In genomic region chr17:49880291-49881053, GRCh38 we compare ENCODE assay signal across 8 cellular contexts. TPM values are rescaled to one million over a fixed set of nuclear protein-coding genes. Genes with fewer than 3 reads are reported as not detected.
DNase-seq lines count a peak whose midpoint lies in the region; ATAC-seq and TF ChIP-seq lines count a peak whose summit lies in the region.

No MANE protein-coding gene starts in this region.

- no peak overlapping the region for H3K4me3 ChIP-seq in GM06990 (replicated peaks; ENCODE audit: low read depth, low read length)
- peak overlapping the region; percentile 23; the same call in 1 of the 2 replicates for H3K4me3 ChIP-seq in PC-9
- H3K4me3 ChIP-seq in naive thymus-derived CD4-positive, alpha-beta T cell (ENCODE audit: low read length): no peak overlapping the region

- no peaks in the 10 kb centered on the region for H3K79me2 ChIP-seq in PC-9 (ENCODE audit: low read depth)

- H3K27me3 ChIP-seq in GM06990 (replicated peaks; ENCODE audit: control insufficient read depth, insufficient read depth, low read length) (no peaks in the 10 kb centered on the region; the same call in none of the 2 replicates), PC-9 (ENCODE audit: insufficient read depth, low read depth) (no peaks in the 10 kb centered on the region)
- H3K27me3 ChIP-seq in naive thymus-derived CD4-positive, alpha-beta T cell (ENCODE audit: control insufficient read depth in 2 of 2, insufficient read depth in 2 of 2, low read length in 2 of 2): peaks cover 4 to 9% of the 10 kb centered on the region in 2 donors

- no TSS peak for BruUV-seq in PC-9 (replicated peaks; lab: Mats Ljungman, UMichigan)

- peak overlapping the region; percentile 36 for H3K4me3 Mint-ChIP-seq in activated T-cell treated with anti-CD3 and anti-CD28 coated beads, Interleukin-2, amount 50 U/mL, for 24 hours
- H3K4me3 Mint-ChIP-seq in naive thymus-derived CD4-positive, alpha-beta T cell: peak overlapping the region in 8 of 10 donors; percentile 21 to 74 (median 44)
- H3K4me3 Mint-ChIP-seq in stimulated activated naive B cell treated with anti-CD40 and anti-IgM and Interleukin-4, amounts not matched to agents 10 μg/mL and 1 μg/mL and 100 μg/mL, for 72 hours: peak overlapping the region; percentile 60 to 69

- H3K9me3 ChIP-seq in PC-9 (ENCODE audit: insufficient read depth, low read depth): no peaks in the 10 kb centered on the region
- H3K9me3 ChIP-seq in naive thymus-derived CD4-positive, alpha-beta T cell (ENCODE audit: control insufficient read depth in 2 of 3, low read length in 3 of 3): no peaks in the 10 kb centered on the region

- H3K36me3 Mint-ChIP-seq in activated T-cell treated with anti-CD3 and anti-CD28 coated beads, Interleukin-2, amount 50 U/mL, for 24 hours (ENCODE audit: low read depth): no peaks in the 10 kb centered on the region
- H3K36me3 Mint-ChIP-seq in naive thymus-derived CD4-positive, alpha-beta T cell: no peaks in the 10 kb centered on the region
- H3K36me3 Mint-ChIP-seq in stimulated activated naive B cell treated with anti-CD40 and anti-IgM and Interleukin-4, amounts not matched to agents 10 μg/mL and 1 μg/mL and 100 μg/mL, for 72 hours: no peaks in the 10 kb centered on the region

- peak; percentile 51 for ATAC-seq in HG03565 (IDR thresholded peaks at IDR 0.05; ENCODE audit: unreplicated experiment)
- ATAC-seq in naive thymus-derived CD4-positive, alpha-beta T cell: peak; percentile 95
- peak; percentile 92 to 97 for ATAC-seq in stimulated activated naive B cell treated with anti-CD40 and anti-IgM and Interleukin-4, amounts not matched to agents 10 μg/mL and 1 μg/mL and 100 μg/mL, for 72 hours (replicated peaks)

- peaks cover 7% of the 10 kb centered on the region for H3K4me1 Mint-ChIP-seq in activated T-cell treated with anti-CD3 and anti-CD28 coated beads, Interleukin-2, amount 50 U/mL, for 24 hours (ENCODE audit: low read depth)
- peaks cover 0 to 7% (median 5%) of the 10 kb centered on the region in 7 donors for H3K4me1 Mint-ChIP-seq in naive thymus-derived CD4-positive, alpha-beta T cell
- peaks cover 7 to 8% of the 10 kb centered on the region in 2 donors for H3K4me1 Mint-ChIP-seq in stimulated activated naive B cell treated with anti-CD40 and anti-IgM and Interleukin-4, amounts not matched to agents 10 μg/mL and 1 μg/mL and 100 μg/mL, for 72 hours

- DNase-seq in GM06990 (ENCODE audit: extremely low read depth, insufficient read length) (peak; percentile 64), PC-9 (peak; percentile 65 to 88), fibroblast of gingiva (ENCODE audit: low read depth) (peak; percentile 42), occipital lobe (lab: John Stamatoyannopoulos, UW) (no peak)
- DNase-seq in activated T-cell treated with anti-CD3 and anti-CD28 coated beads, Interleukin-2, amount 50 U/mL, for 24 hours: peak; percentile 84
- peak; percentile 31 to 77 (median 58) for DNase-seq in naive thymus-derived CD4-positive, alpha-beta T cell
- DNase-seq in stimulated activated naive B cell treated with anti-CD40 and anti-IgM and Interleukin-4, amounts not matched to agents 10 μg/mL and 1 μg/mL and 100 μg/mL, for 72 hours: peak; percentile 71

- POLR2A ChIA-PET in PC-9 (lab: Charles Lee; ENCODE audit: unreplicated experiment): no interaction called here
- POLR2A ChIA-PET in naive thymus-derived CD4-positive, alpha-beta T cell (lab: Charles Lee): no interaction called here

- CTCF ChIA-PET in PC-9 (lab: Charles Lee): interaction anchor here (0.6 to 1.2 kb wide), 3 partner anchors 116 to 466 kb away, joined by 3 to 11 read pairs (median 4); no protein-coding TSS in a partner anchor
- CTCF ChIA-PET in naive thymus-derived CD4-positive, alpha-beta T cell (lab: Charles Lee): interaction anchor here (0.9 to 3.1 kb wide), 4 partner anchors 72 to 122 kb away, joined by 3 to 35 read pairs (median 4); no protein-coding TSS in a partner anchor

- no peaks in the 10 kb centered on the region for H3K9me3 Mint-ChIP-seq in activated T-cell treated with anti-CD3 and anti-CD28 coated beads, Interleukin-2, amount 50 U/mL, for 24 hours
- H3K9me3 Mint-ChIP-seq in naive thymus-derived CD4-positive, alpha-beta T cell: peaks cover 0 to 3% (median 0%) of the 10 kb centered on the region in 11 donors
- H3K9me3 Mint-ChIP-seq in stimulated activated naive B cell treated with anti-CD40 and anti-IgM and Interleukin-4, amounts not matched to agents 10 μg/mL and 1 μg/mL and 100 μg/mL, for 72 hours: no peaks in the 10 kb centered on the region

- H3K9me2 ChIP-seq in PC-9 (ENCODE audit: insufficient read depth): no peaks in the 10 kb centered on the region

- H3F3A ChIP-seq in PC-9 (ENCODE audit: insufficient read depth, low read depth): peaks cover 15% of the 10 kb centered on the region

- no peak overlapping the region for H3K27ac Mint-ChIP-seq in activated T-cell treated with anti-CD3 and anti-CD28 coated beads, Interleukin-2, amount 50 U/mL, for 24 hours
- no peak overlapping the region for H3K27ac Mint-ChIP-seq in naive thymus-derived CD4-positive, alpha-beta T cell
- H3K27ac Mint-ChIP-seq in stimulated activated naive B cell treated with anti-CD40 and anti-IgM and Interleukin-4, amounts not matched to agents 10 μg/mL and 1 μg/mL and 100 μg/mL, for 72 hours: peak overlapping the region; percentile 79

- peaks cover 19% of the 10 kb centered on the region for H3K4me1 ChIP-seq in PC-9 (replicated peaks; ENCODE audit: insufficient read depth)
- peaks cover 3 to 7% of the 10 kb centered on the region in 2 donors for H3K4me1 ChIP-seq in naive thymus-derived CD4-positive, alpha-beta T cell (ENCODE audit: control insufficient read depth in 2 of 2, insufficient read depth in 2 of 2, low read length in 2 of 2)

- TF ChIP-seq CTCF in GM06990 (IDR thresholded peaks at IDR 0.05; ENCODE audit: insufficient read depth, low read length, poor library complexity, severe bottlenecking) (peak; percentile 97), PC-9 (conservative IDR thresholded peaks at IDR 0.05) (peak; percentile 99)

- no peak overlapping the region for H2AFZ ChIP-seq in PC-9

- peaks cover 45% of the 10 kb centered on the region for H3K27me3 Mint-ChIP-seq in activated T-cell treated with anti-CD3 and anti-CD28 coated beads, Interleukin-2, amount 50 U/mL, for 24 hours
- peaks cover 20 to 52% (median 43%) of the 10 kb centered on the region in 5 donors for H3K27me3 Mint-ChIP-seq in naive thymus-derived CD4-positive, alpha-beta T cell
- H3K27me3 Mint-ChIP-seq in stimulated activated naive B cell treated with anti-CD40 and anti-IgM and Interleukin-4, amounts not matched to agents 10 μg/mL and 1 μg/mL and 100 μg/mL, for 72 hours: peaks cover 60 to 75% of the 10 kb centered on the region in 2 donors

- no peak overlapping the region for H3K27ac ChIP-seq in PC-9
- no peak overlapping the region for H3K27ac ChIP-seq in naive thymus-derived CD4-positive, alpha-beta T cell (ENCODE audit: low read depth, low read length)

- no peaks in the 10 kb centered on the region for H3K36me3 ChIP-seq in GM06990 (ENCODE audit: control insufficient read depth, insufficient read depth, low read length)
- H3K36me3 ChIP-seq in PC-9 (ENCODE audit: low read depth): no peaks in the 10 kb centered on the region
- H3K36me3 ChIP-seq in naive thymus-derived CD4-positive, alpha-beta T cell (ENCODE audit: control insufficient read depth in 2 of 3, insufficient read depth in 3 of 3, low read length in 3 of 3): no peaks in the 10 kb centered on the region

- intact Hi-C loops in PC-9 (cut with micrococcal nuclease; ENCODE audit: unreplicated experiment): loop anchor here (1.0 to 2.0 kb wide), 2 partner anchors 72 to 115 kb away; partner anchors contain the start of gene DLX3
- intact Hi-C loops in naive thymus-derived CD4-positive, alpha-beta T cell (cut with micrococcal nuclease): loop anchor here (1.0 to 5.0 kb wide), 3 partner anchors 72 to 118 kb away; no protein-coding TSS in a partner anchor

- peak overlapping the region; percentile 67 for H3K4me2 ChIP-seq in PC-9

- no peaks in the 10 kb centered on the region for H4K20me1 ChIP-seq in PC-9 (ENCODE audit: insufficient read depth)

RNA-seq across cellular contexts. Expression of gene TAC4, which starts 32.6 kb away (rescaled TPM):
- not detected in 2 replicates for total RNA-seq in PC-9 (2021)
- total RNA-seq in naive thymus-derived CD4-positive, alpha-beta T cell: not detected
- polyA plus RNA-seq in naive thymus-derived CD4-positive, alpha-beta T cell: not detected
- total RNA-seq in occipital lobe: not detected
